ENCODE assay signal across 23 cellular contexts in genomic region chr4:142708231-142708630, GRCh38.
"Had no signal": no experiment of that assay in that cellular context is flagged by ENCODE, and none has a peak within 500 bp of the region (broad histone marks: within the 10 kb centered on the region; RNA-seq: fewer than 3 reads in every experiment).

No MANE protein-coding gene starts in this region.

- H3K4me3 Mint-ChIP-seq: activated CD4-positive, alpha-beta T cell treated with anti-CD3 and anti-CD28 coated beads, Interleukin-2, amount 10 ng/mL, durations not matched to agents 24 days and 14 days; brain; mesothelial cell of epicardium; neural progenitor cell; stimulated activated effector memory CD8-positive, alpha-beta T cell treated with anti-CD3 and anti-CD28 coated beads, Interleukin-12 subunit alpha, Interleukin-12 subunit beta, amount 100 ng/mL, for 72 hours had no signal

- H3K4me3 ChIP-seq: gastroesophageal sphincter, left lung, lung, neural progenitor cell, stomach, suprapubic skin, tibial nerve had no signal

- ATAC-seq: gastroesophageal sphincter; left lung; naive thymus-derived CD8-positive, alpha-beta T cell; sciatic nerve; stimulated activated effector memory CD8-positive, alpha-beta T cell treated with anti-CD3 and anti-CD28 coated beads, Interleukin-12 subunit alpha, Interleukin-12 subunit beta, amount 100 ng/mL, for 72 hours had no signal

- H3K4me1 Mint-ChIP-seq: brain, mesothelial cell of epicardium, neural progenitor cell had no signal

- H3K36me3 Mint-ChIP-seq: brain; neural progenitor cell; stimulated activated effector memory CD8-positive, alpha-beta T cell treated with anti-CD3 and anti-CD28 coated beads, Interleukin-12 subunit alpha, Interleukin-12 subunit beta, amount 100 ng/mL, for 72 hours had no signal

- H3K27ac ChIP-seq: epithelial cell of prostate, gastroesophageal sphincter, left lung, neural progenitor cell, stomach, suprapubic skin, tibial nerve had no signal

- H3K27ac Mint-ChIP-seq: activated CD4-positive, alpha-beta T cell treated with anti-CD3 and anti-CD28 coated beads, Interleukin-2, amount 10 ng/mL, durations not matched to agents 24 days and 14 days; brain; mesothelial cell of epicardium; neural progenitor cell; stimulated activated effector memory CD8-positive, alpha-beta T cell treated with anti-CD3 and anti-CD28 coated beads, Interleukin-12 subunit alpha, Interleukin-12 subunit beta, amount 100 ng/mL, for 72 hours had no signal

- H3K9me3 ChIP-seq: stomach, suprapubic skin had no signal

- DNase-seq: activated CD4-positive, alpha-beta T cell treated with anti-CD3 and anti-CD28 coated beads, Interleukin-2, amount 10 ng/mL, durations not matched to agents 24 days and 14 days; activated CD4-positive, CD25-positive, alpha-beta regulatory T cell; activated naive CD4-positive, alpha-beta T cell treated with Interleukin-2 at 50 U/mL for 16 hours; activated T-cell treated with anti-CD3 and anti-CD28 coated beads, Interleukin-2, amount 50 U/mL, for 1 hour; aorta; head of caudate nucleus; hypothalamus; left lung; naive thymus-derived CD8-positive, alpha-beta T cell; small intestine; stimulated activated CD4-positive, alpha-beta T cell treated with anti-CD3 and anti-CD28 coated beads, Interleukin-2, amount 100 ng/mL, for 24 hours; stomach; T-helper 9 cell had no signal

- H3K27me3 Mint-ChIP-seq: activated CD4-positive, alpha-beta T cell treated with anti-CD3 and anti-CD28 coated beads, Interleukin-2, amount 10 ng/mL, durations not matched to agents 24 days and 14 days; brain; naive thymus-derived CD8-positive, alpha-beta T cell had no signal

- H3K4me1 ChIP-seq: gastroesophageal sphincter, left lung, neural progenitor cell, stomach, suprapubic skin, tibial nerve had no signal

- H3K36me3 ChIP-seq: gastroesophageal sphincter, left lung, neural progenitor cell, stomach, suprapubic skin, tibial nerve had no signal

- H3K9me3 Mint-ChIP-seq: neural progenitor cell had no signal

- H3K27me3 ChIP-seq: gastroesophageal sphincter, left lung, neural progenitor cell, stomach, suprapubic skin, tibial nerve had no signal
